In genomic region chr3:71384393-71384792, GRCh38 we compare ENCODE assay signal across 17 cellular contexts.
DNase-seq lines count a peak whose midpoint lies in the region; ATAC-seq and TF ChIP-seq lines count a peak whose summit lies in the region.
"Had no signal": no experiment of that assay in that cellular context is flagged by ENCODE, and none has a peak within 500 bp of the region (broad histone marks: within the 10 kb centered on the region; RNA-seq: fewer than 3 reads in every experiment).

No MANE protein-coding gene starts in this region.

- no peaks in the 10 kb centered on the region for H3K36me3 ChIP-seq in CD8-positive, alpha-beta T cell (ENCODE audit: insufficient read depth, low read length)
- H3K36me3 ChIP-seq in HUES64 (ENCODE audit: insufficient read depth, low read length) = no peaks in the 10 kb centered on the region
- no peaks in the 10 kb centered on the region for H3K36me3 ChIP-seq in SJCRH30
- H3K36me3 ChIP-seq: BLaER1 treated with 17β-estradiol and CSF1 and Interleukin-3, amounts not matched to agents 10 nM and 100 nM; thoracic aorta had no signal

- H3K4me1 ChIP-seq in CD8-positive, alpha-beta T cell (ENCODE audit: insufficient read depth, low read length) = peaks cover 75% of the 10 kb centered on the region
- peaks cover 27% of the 10 kb centered on the region for H3K4me1 ChIP-seq in HUES64 (ENCODE audit: insufficient read depth, low read length)
- H3K4me1 ChIP-seq in SJCRH30 = no peaks in the 10 kb centered on the region
- H3K4me1 ChIP-seq: foreskin keratinocyte had no signal

- H3K27me3 Mint-ChIP-seq in CD8-positive, alpha-beta T cell (ENCODE audit: low read depth) = no peaks in the 10 kb centered on the region
- H3K27me3 Mint-ChIP-seq in activated naive CD8-positive, alpha-beta T cell treated with anti-CD3 and anti-CD28 coated beads, Interleukin-2, amount 50 U/mL, for 24 hours = no peaks in the 10 kb centered on the region
- H3K27me3 Mint-ChIP-seq in nephron progenitor cell (ENCODE audit: low read depth, poor library complexity) = peaks cover 3% of the 10 kb centered on the region

- TF ChIP-seq CTCF in CD8-positive, alpha-beta T cell (IDR thresholded peaks at IDR 0.05) = no peak
- TF ChIP-seq CTCF in nephron progenitor cell (IDR thresholded peaks at IDR 0.05) = no peak

- H3K9ac ChIP-seq in HUES64 (ENCODE audit: low read depth, low read length) = no peak overlapping the region
- H3K9ac ChIP-seq: BLaER1 treated with 17β-estradiol and CSF1 and Interleukin-3, amounts not matched to agents 10 nM and 100 nM had no signal

- peaks cover 31% of the 10 kb centered on the region for H3K36me3 Mint-ChIP-seq in CD8-positive, alpha-beta T cell
- peaks cover 13% of the 10 kb centered on the region for H3K36me3 Mint-ChIP-seq in activated naive CD8-positive, alpha-beta T cell treated with anti-CD3 and anti-CD28 coated beads, Interleukin-2, amount 50 U/mL, for 24 hours (ENCODE audit: low read depth)
- peaks cover 36% of the 10 kb centered on the region for H3K36me3 Mint-ChIP-seq in nephron progenitor cell (ENCODE audit: low read depth)

- peaks cover 83% of the 10 kb centered on the region for H3K4me1 Mint-ChIP-seq in CD8-positive, alpha-beta T cell (ENCODE audit: low read depth)
- H3K4me1 Mint-ChIP-seq in activated naive CD8-positive, alpha-beta T cell treated with anti-CD3 and anti-CD28 coated beads, Interleukin-2, amount 50 U/mL, for 24 hours = peaks cover 94% of the 10 kb centered on the region
- peaks cover 60% of the 10 kb centered on the region for H3K4me1 Mint-ChIP-seq in nephron progenitor cell

- no peak for ATAC-seq in CD8-positive, alpha-beta T cell
- ATAC-seq in activated naive CD8-positive, alpha-beta T cell treated with anti-CD3 and anti-CD28 coated beads, Interleukin-2, amount 50 U/mL, for 24 hours = peak; percentile 70
- ATAC-seq in HG02610 (IDR thresholded peaks at IDR 0.05; ENCODE audit: unreplicated experiment) = no peak
- ATAC-seq: foreskin keratinocyte, left ventricle myocardium superior had no signal

- H3K4me3 ChIP-seq in CD8-positive, alpha-beta T cell (ENCODE audit: low read depth, low read length) = no peak overlapping the region
- no peak overlapping the region for H3K4me3 ChIP-seq in HUES64 (ENCODE audit: low read length)
- no peak overlapping the region for H3K4me3 ChIP-seq in SJCRH30
- H3K4me3 ChIP-seq: BLaER1 treated with 17β-estradiol and CSF1 and Interleukin-3, amounts not matched to agents 10 nM and 100 nM; thoracic aorta had no signal

- peak overlapping the region; percentile 94 for H3K27ac Mint-ChIP-seq in CD8-positive, alpha-beta T cell
- peak overlapping the region; percentile 94 for H3K27ac Mint-ChIP-seq in activated naive CD8-positive, alpha-beta T cell treated with anti-CD3 and anti-CD28 coated beads, Interleukin-2, amount 50 U/mL, for 24 hours
- peak overlapping the region; percentile 96 for H3K27ac Mint-ChIP-seq in nephron progenitor cell

- H3K9me3 ChIP-seq in CD8-positive, alpha-beta T cell (ENCODE audit: low read length) = no peaks in the 10 kb centered on the region
- H3K9me3 ChIP-seq in HUES64 (ENCODE audit: insufficient read depth, low read depth, low read length) (no peaks in the 10 kb centered on the region), SJCRH30 (replicated peaks) (no peaks in the 10 kb centered on the region)
- H3K9me3 ChIP-seq: thoracic aorta had no signal

- H3K9me3 Mint-ChIP-seq in CD8-positive, alpha-beta T cell = no peaks in the 10 kb centered on the region
- H3K9me3 Mint-ChIP-seq in activated naive CD8-positive, alpha-beta T cell treated with anti-CD3 and anti-CD28 coated beads, Interleukin-2, amount 50 U/mL, for 24 hours = peaks cover 4% of the 10 kb centered on the region
- peaks cover 16% of the 10 kb centered on the region for H3K9me3 Mint-ChIP-seq in nephron progenitor cell

- intact Hi-C loops in CD8-positive, alpha-beta T cell (cut with DNase I, micrococcal nuclease) = loop anchor here in 1 of 2 experiments (5.0 kb wide), 1 partner anchor 77 kb away; no protein-coding TSS in a partner anchor

- CTCF ChIA-PET in CD8-positive, alpha-beta T cell (lab: Charles Lee) = interaction anchor here (0.6 to 1.8 kb wide), 5 partner anchors 12 to 127 kb away, joined by 3 to 4 read pairs (median 3); no protein-coding TSS in a partner anchor

- WGBS in HUES64 = 68% methylated on average over 2 of the region's 3 CpGs

- peak overlapping the region; percentile 4 for H3K27ac ChIP-seq in CD8-positive, alpha-beta T cell (ENCODE audit: low read depth, low read length)
- H3K27ac ChIP-seq in HUES64 (ENCODE audit: low read depth, low read length) (peak overlapping the region; percentile 5; the same call in 1 of the 2 replicates), SJCRH30 (no peak overlapping the region)
- H3K27ac ChIP-seq: BLaER1 treated with 17β-estradiol and CSF1 and Interleukin-3, amounts not matched to agents 10 nM and 100 nM; foreskin keratinocyte; thoracic aorta had no signal

- POLR2A ChIA-PET in CD8-positive, alpha-beta T cell (lab: Charles Lee) = interaction anchor here (1.2 kb wide), 1 partner anchor 11 kb away, joined by 3 read pairs; no protein-coding TSS in a partner anchor

- no peaks in the 10 kb centered on the region for H3K27me3 ChIP-seq in CD8-positive, alpha-beta T cell (ENCODE audit: insufficient read depth, low read length)
- H3K27me3 ChIP-seq in HUES64 (ENCODE audit: insufficient read depth, low read length) (no peaks in the 10 kb centered on the region), SJCRH30 (no peaks in the 10 kb centered on the region)
- H3K27me3 ChIP-seq: foreskin keratinocyte had no signal

- H3K4me3 Mint-ChIP-seq in CD8-positive, alpha-beta T cell = peak overlapping the region; percentile 46
- peak overlapping the region; percentile 49 for H3K4me3 Mint-ChIP-seq in activated naive CD8-positive, alpha-beta T cell treated with anti-CD3 and anti-CD28 coated beads, Interleukin-2, amount 50 U/mL, for 24 hours
- no peak overlapping the region for H3K4me3 Mint-ChIP-seq in nephron progenitor cell
- H3K4me3 Mint-ChIP-seq: endodermal cell had no signal

- DNase-seq in CD8-positive, alpha-beta T cell = no peak
- no peak for DNase-seq in activated naive CD8-positive, alpha-beta T cell treated with anti-CD3 and anti-CD28 coated beads, Interleukin-2, amount 50 U/mL, for 24 hours
- DNase-seq in nephron progenitor cell (no peak), SJCRH30 (no peak), NCI-H2107 (lab: John Stamatoyannopoulos, UW) (no peak), NCI-H2171 (lab: John Stamatoyannopoulos, UW) (no peak)
- DNase-seq: cerebellar nuclear complex, DND-41, endodermal cell, foreskin keratinocyte, left ventricle myocardium superior, NCI-H187, NCI-H510A had no signal
